2 cellular contexts compared by ENCODE assay signal in genomic region chr20:49507741-49508434, GRCh38.
TF ChIP-seq lines count a peak whose summit lies in the region.

No MANE protein-coding gene starts in this region.

TF ChIP-seq in HCT116, 20 proteins besides CTCF, POLR2A, EP300 and RAD21:
- TF ChIP-seq EGR1 (IDR thresholded peaks at IDR 0.05; ENCODE audit: low read depth) (no peak), SIN3A (IDR thresholded peaks at IDR 0.05; ENCODE audit: low read depth) (no peak), SRF (IDR thresholded peaks at IDR 0.05; ENCODE audit: low read depth) (no peak), ATF3 (IDR thresholded peaks at IDR 0.05) (no peak), ZFX (IDR thresholded peaks at IDR 0.05) (no peak), YY1 (IDR thresholded peaks at IDR 0.05; ENCODE audit: extremely low read depth, insufficient replicate concordance, low read depth, low read length) (no peak), REST (IDR thresholded peaks at IDR 0.05; ENCODE audit: low read depth) (no peak), EZH2phosphoT487 (IDR thresholded peaks at IDR 0.05; ENCODE audit: borderline replicate concordance) (no peak), SP1 (IDR thresholded peaks at IDR 0.05; ENCODE audit: low read depth) (no peak), MAX (IDR thresholded peaks at IDR 0.05) (no peak), EZH2 (IDR thresholded peaks at IDR 0.05) (no peak), ZNF274 (IDR thresholded peaks at IDR 0.05; ENCODE audit: low read depth, low read length) (no peak), ZBTB33 (IDR thresholded peaks at IDR 0.05; ENCODE audit: extremely low read depth, insufficient replicate concordance, low read length) (no peak)

TF ChIP-seq in H1, 55 proteins besides CTCF, POLR2A, EP300 and RAD21:
- TF ChIP-seq NANOG (IDR thresholded peaks at IDR 0.05; ENCODE audit: insufficient read depth, low read depth, low read length, poor library complexity, severe bottlenecking) (no peak), SIRT6 (IDR thresholded peaks at IDR 0.05; ENCODE audit: low read length) (no peak), FOSL1 (IDR thresholded peaks at IDR 0.05; ENCODE audit: insufficient read depth, low read depth, low read length) (no peak), JUN (IDR thresholded peaks at IDR 0.05; ENCODE audit: low read depth, low read length) (no peak), BRCA1 (IDR thresholded peaks at IDR 0.05; ENCODE audit: low read depth, low read length) (no peak), CBX8 (IDR thresholded peaks at IDR 0.05; ENCODE audit: borderline replicate concordance, low read depth, low read length) (no peak), ATF2 (IDR thresholded peaks at IDR 0.05; ENCODE audit: low read length) (no peak), E2F6 (IDR thresholded peaks at IDR 0.05) (no peak), ZNF274 (IDR thresholded peaks at IDR 0.05; ENCODE audit: borderline replicate concordance, extremely low read depth, low read length) (no peak), TEAD4 (IDR thresholded peaks at IDR 0.05; ENCODE audit: low read depth, low read length) (no peak), CREB1 (IDR thresholded peaks at IDR 0.05) (no peak), ATF3 (IDR thresholded peaks at IDR 0.05; ENCODE audit: insufficient read depth, low read depth, low read length) (no peak), TAF1 (IDR thresholded peaks at IDR 0.05; ENCODE audit: low read depth, low read length) (no peak), SP1 (IDR thresholded peaks at IDR 0.05; ENCODE audit: low read depth, low read length) (no peak), CEBPB (IDR thresholded peaks at IDR 0.05; ENCODE audit: low read depth, low read length) (no peak), CTBP2 (IDR thresholded peaks at IDR 0.05; ENCODE audit: borderline replicate concordance, insufficient read depth, insufficient read length, low read length) (no peak), GTF2F1 (IDR thresholded peaks at IDR 0.05; ENCODE audit: borderline replicate concordance, low read depth, low read length) (no peak)
